1 cellular context compared by ENCODE assay signal in the genomic region with DNA sequence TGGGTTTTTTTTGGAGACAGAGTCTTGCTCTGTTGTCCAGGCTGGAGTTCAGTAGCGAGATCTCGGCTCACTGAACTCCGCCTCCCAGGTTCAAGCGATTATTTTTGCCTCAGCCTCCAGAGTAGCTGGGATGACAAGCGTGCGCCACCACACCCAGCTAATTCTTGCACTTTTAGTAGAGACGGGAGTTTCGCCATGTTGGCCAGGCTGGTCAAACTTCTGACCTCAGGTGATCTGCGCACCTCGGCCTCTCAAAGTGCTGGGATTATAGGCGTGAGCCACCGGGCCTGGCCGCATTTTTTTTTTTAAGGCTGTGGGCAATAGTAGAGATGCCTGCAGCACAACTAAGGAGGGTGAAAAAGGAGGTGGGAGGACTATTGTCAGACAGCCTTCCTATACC.
TF ChIP-seq lines count a peak whose summit lies in the region.

No MANE protein-coding gene starts in this region.

TF ChIP-seq in GM23338, 12 proteins besides CTCF, POLR2A, EP300 and RAD21 (continued from another document):
- TF ChIP-seq REST (IDR thresholded peaks at IDR 0.05; ENCODE audit: unreplicated experiment) (no peak), JUNB (IDR thresholded peaks at IDR 0.05; ENCODE audit: unreplicated experiment) (no peak), POLR2AphosphoS5 (IDR thresholded peaks at IDR 0.05; ENCODE audit: low read depth) (no peak)
